ENCODE assay signal across 33 cellular contexts in genomic region chr2:184551631-184552030, GRCh38. TPM values are rescaled to one million over a fixed set of nuclear protein-coding genes. Genes with fewer than 3 reads are reported as not detected.
"Had no signal": no experiment of that assay in that cellular context is flagged by ENCODE, and none has a peak within 500 bp of the region (broad histone marks: within the 10 kb centered on the region; RNA-seq: fewer than 3 reads in every experiment).

No MANE protein-coding gene starts in this region.

- H3K36me3 ChIP-seq: adrenal gland, brain microvascular endothelial cell, WERI-Rb-1 had no signal

- H3K9me3 ChIP-seq: adrenal gland had no signal

- H3K4me3 ChIP-seq: adrenal gland, K562 had no signal

- H3K27ac ChIP-seq: adrenal gland, brain microvascular endothelial cell, WERI-Rb-1 had no signal

- DNase-seq: activated CD4-positive, alpha-beta T cell treated with anti-CD3 and anti-CD28 coated beads for 1 hour; activated CD4-positive, alpha-beta T cell treated with anti-CD3 and anti-CD28 coated beads, Interleukin-2, amount 10 ng/mL, durations not matched to agents 24 days and 14 days; activated CD4-positive, alpha-beta T cell treated with anti-CD3 and anti-CD28 coated beads, Interleukin-2, amount 50 U/mL, for 4 hours; activated CD4-positive, CD25-positive, alpha-beta regulatory T cell; activated CD8-positive, alpha-beta T cell treated with anti-CD3 and anti-CD28 coated beads for 36 hours; activated effector memory CD4-positive, alpha-beta T cell treated with anti-CD3 and anti-CD28 coated beads, Interleukin-2, amount 50 U/mL, for 16 hours; activated naive CD4-positive, alpha-beta T cell treated with Interleukin-2 at 50 U/mL for 16 hours; activated naive CD8-positive, alpha-beta T cell treated with anti-CD3 and anti-CD28 coated beads, Interleukin-2, amount 10 ng/mL, durations not matched to agents 7 days and 5 days; activated T-cell treated with anti-CD3 and anti-CD28 coated beads, Interleukin-2, amount 50 U/mL, for 1 hour; activated T-cell treated with anti-CD3 and anti-CD28 coated beads, Interleukin-2, amount 50 U/mL, for 72 hours; adrenal gland; anterior cingulate cortex; brain microvascular endothelial cell; central memory CD4-positive, alpha-beta T cell; Karpas-422; NCI-H1048; NCI-H1105 treated with DMSO at 0.1 percent for 48 hours; NCI-H1436 treated with DMSO at 0.1 percent for 48 hours; NCI-H1694 treated with DMSO at 0.1 percent for 48 hours; NCI-H2029; NCI-H226; NCI-H524 treated with DMSO at 0.1 percent for 48 hours; SHP77; SW 1271; T-helper 1 cell; T-helper 2 cell; T-helper 9 cell; WERI-Rb-1 had no signal

RNA-seq across cellular contexts. Expression of gene ZNF804A, which starts 46.7 kb away (rescaled TPM):
- total RNA-seq: activated CD4-positive, alpha-beta T cell treated with anti-CD3 and anti-CD28 coated beads, Interleukin-2, amount 10 ng/mL, durations not matched to agents 24 days and 14 days; activated CD8-positive, alpha-beta memory T cell treated with anti-CD3 and anti-CD28 coated beads for 36 hours; activated CD8-positive, alpha-beta T cell treated with anti-CD3 and anti-CD28 coated beads for 36 hours; activated T-cell treated with anti-CD3 and anti-CD28 coated beads, Interleukin-2, amount 50 U/mL, for 72 hours; activated T-helper 17 cell treated with anti-CD3 and anti-CD28 coated beads, Interleukin-2, amount 50 U/mL, for 72 hours; MCF 10A; SK-MEL-5 had no signal
